Comparison of ENCODE assay signal across 14 cellular contexts in the genomic region with DNA sequence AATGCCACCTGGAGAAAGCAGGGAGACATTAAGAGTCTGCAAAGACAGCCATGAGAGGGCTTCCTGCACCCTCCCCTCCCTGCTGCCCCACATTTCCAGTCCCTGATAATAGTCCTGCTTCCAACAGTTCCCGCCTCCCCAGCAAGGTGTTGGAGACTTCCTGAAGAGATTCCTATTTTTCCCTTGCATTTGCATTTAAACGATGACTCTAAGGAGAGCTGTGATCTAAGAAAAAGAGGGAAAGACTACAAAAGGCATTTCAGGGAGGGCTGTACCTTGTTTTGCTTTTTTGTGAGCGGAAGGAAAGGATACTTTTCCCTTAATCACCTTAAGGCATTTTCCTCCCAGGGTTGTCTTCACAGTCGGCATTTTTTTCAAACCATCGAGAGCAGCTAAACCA.
DNase-seq lines count a peak whose midpoint lies in the region; TF ChIP-seq lines count a peak whose summit lies in the region.
"Had no signal": no experiment of that assay in that cellular context is flagged by ENCODE, and none has a peak within 500 bp of the region (broad histone marks: within the 10 kb centered on the region; RNA-seq: fewer than 3 reads in every experiment).

No MANE protein-coding gene starts in this region.

- H3K9me3 ChIP-seq in HUES48 (ENCODE audit: control insufficient read depth, insufficient read depth, low read length) (no peaks in the 10 kb centered on the region), endodermal cell (ENCODE audit: control insufficient read depth, low read length) (no peaks in the 10 kb centered on the region), right atrium auricular region (no peaks in the 10 kb centered on the region), mesenchymal stem cell (ENCODE audit: control insufficient read depth, low read length) (no peaks in the 10 kb centered on the region)

- H3K36me3 ChIP-seq in HUES48 (ENCODE audit: control insufficient read depth, insufficient read depth, low read length): no peaks in the 10 kb centered on the region
- H3K36me3 ChIP-seq in endodermal cell (ENCODE audit: control insufficient read depth, insufficient read depth, low read length): no peaks in the 10 kb centered on the region
- H3K36me3 ChIP-seq in right atrium auricular region: no peaks in the 10 kb centered on the region
- H3K36me3 ChIP-seq in mesenchymal stem cell (ENCODE audit: control insufficient read depth in 1 of 2, insufficient read depth in 2 of 2, low read depth in 1 of 2, low read length in 2 of 2): no peaks in the 10 kb centered on the region

- H3K27me3 ChIP-seq in HUES48 (ENCODE audit: control insufficient read depth, insufficient read depth, low read length) (peaks cover 5% of the 10 kb centered on the region; the same call in 1 of the 2 replicates), endodermal cell (ENCODE audit: control insufficient read depth, insufficient read depth, low read length, poor library complexity, severe bottlenecking) (no peaks in the 10 kb centered on the region), right atrium auricular region (no peaks in the 10 kb centered on the region), mesenchymal stem cell (ENCODE audit: control insufficient read depth in 1 of 2, insufficient read depth in 1 of 2, low read length in 2 of 2) (no peaks in the 10 kb centered on the region)

- no peak overlapping the region for H3K14ac ChIP-seq in mesenchymal stem cell (ENCODE audit: low read length in 2 of 2)

- no peak overlapping the region for H2BK120ac ChIP-seq in mesenchymal stem cell (ENCODE audit: low read depth, low read length)

- H3K27me3 Mint-ChIP-seq in endodermal cell (ENCODE audit: insufficient read depth): peaks cover 16% of the 10 kb centered on the region

- H2BK15ac ChIP-seq in mesenchymal stem cell (ENCODE audit: low read depth, poor library complexity, severe bottlenecking): no peak overlapping the region

- H3K79me1 ChIP-seq in mesenchymal stem cell (replicated peaks; ENCODE audit: low read length, poor library complexity, severe bottlenecking): no peaks in the 10 kb centered on the region

- peaks cover 37% of the 10 kb centered on the region for H3K4me1 Mint-ChIP-seq in endodermal cell
- H3K4me1 Mint-ChIP-seq: B cell had no signal

- no peak overlapping the region for H4K8ac ChIP-seq in mesenchymal stem cell (ENCODE audit: low read length)

- 20 to 32% methylated on average over 1 to 5 of the region's 5 CpGs for WGBS in endodermal cell (ENCODE audit: insufficient coverage in 1 of 2, insufficient read length in 1 of 2), 2 experiments
- 49% methylated on average over 5 of the region's 5 CpGs for WGBS in mesenchymal stem cell

- H3K4me3 ChIP-seq in HUES48 (ENCODE audit: low read depth, low read length) (no peak overlapping the region), endodermal cell (ENCODE audit: low read length) (no peak overlapping the region), right atrium auricular region (no peak overlapping the region), mesenchymal stem cell (ENCODE audit: insufficient read depth in 1 of 2, low read depth in 1 of 2, low read length in 2 of 2) (no peak overlapping the region)

- H3K4me1 ChIP-seq in HUES48 (ENCODE audit: control insufficient read depth, insufficient read depth, low read length) (peaks cover 13% of the 10 kb centered on the region), endodermal cell (ENCODE audit: control insufficient read depth, insufficient read depth, low read length) (peaks cover 12% of the 10 kb centered on the region), right atrium auricular region (no peaks in the 10 kb centered on the region), mesenchymal stem cell (ENCODE audit: control insufficient read depth, insufficient read depth, low read depth, low read length) (no peaks in the 10 kb centered on the region)

- no peak overlapping the region for H3K4me2 ChIP-seq in mesenchymal stem cell (ENCODE audit: low read length, poor library complexity, severe bottlenecking)

- no peak overlapping the region for H2BK12ac ChIP-seq in mesenchymal stem cell (ENCODE audit: low read length in 2 of 2)

- no peak overlapping the region for H2AK5ac ChIP-seq in mesenchymal stem cell (ENCODE audit: low read length, severe bottlenecking)

- no peak overlapping the region for H3K4ac ChIP-seq in mesenchymal stem cell (ENCODE audit: low read depth in 1 of 2, low read length in 2 of 2)

- no peak overlapping the region for H3K9ac ChIP-seq in HUES48 (ENCODE audit: low read depth, low read length)
- H3K9ac ChIP-seq in endodermal cell (ENCODE audit: extremely low read depth, low read length, poor library complexity, severe bottlenecking): no peak overlapping the region
- H3K9ac ChIP-seq in mesenchymal stem cell (ENCODE audit: low read length): no peak overlapping the region

- H3K18ac ChIP-seq in mesenchymal stem cell (ENCODE audit: low read depth in 1 of 2, low read length in 2 of 2): no peak overlapping the region

- H2BK5ac ChIP-seq in mesenchymal stem cell (ENCODE audit: low read depth, low read length, poor library complexity, severe bottlenecking): no peak overlapping the region

- H3K27ac Mint-ChIP-seq in endodermal cell: no peak overlapping the region
- H3K27ac Mint-ChIP-seq: B cell; CD4-positive, alpha-beta T cell; HFFc6 had no signal

- no peak overlapping the region for H3K23ac ChIP-seq in mesenchymal stem cell (ENCODE audit: low read length in 2 of 2)

- no peaks in the 10 kb centered on the region for H3K9me3 Mint-ChIP-seq in endodermal cell
- H3K9me3 Mint-ChIP-seq: CD4-positive, alpha-beta T cell; HFFc6 had no signal

- H3K36me3 Mint-ChIP-seq in endodermal cell (ENCODE audit: low read depth): no peaks in the 10 kb centered on the region

- no peak overlapping the region for H4K91ac ChIP-seq in mesenchymal stem cell (ENCODE audit: low read length)

- no peak overlapping the region for H2AFZ ChIP-seq in mesenchymal stem cell (ENCODE audit: low read depth, low read length)

- TF ChIP-seq CTCF in endodermal cell (conservative IDR thresholded peaks at IDR 0.05) (no peak), right atrium auricular region (IDR thresholded peaks at IDR 0.05) (no peak)

- peak; percentile 69 for DNase-seq in endodermal cell
- DNase-seq in iPS-NIHi11 (ENCODE audit: low spot score): peak; percentile 17
- DNase-seq in right atrium auricular region (ENCODE audit: low spot score): no peak
- no peak for DNase-seq in occipital lobe (lab: John Stamatoyannopoulos, UW)
- DNase-seq in kidney tubule cell (ENCODE audit: low spot score): no peak
- DNase-seq in mesenchymal stem cell: no peak
- DNase-seq: C1 segment of cervical spinal cord; CD4-positive, alpha-beta T cell; DMS79; GOT3; HCEC 1CT; HFFc6 had no signal

- H3K27ac ChIP-seq in HUES48 (ENCODE audit: low read depth, low read length): peak overlapping the region; percentile 78
- H3K27ac ChIP-seq in endodermal cell (ENCODE audit: low read depth, low read length): no peak overlapping the region
- H3K27ac ChIP-seq in right atrium auricular region: no peak overlapping the region
- no peak overlapping the region for H3K27ac ChIP-seq in mesenchymal stem cell (ENCODE audit: low read length, poor library complexity, severe bottlenecking)

- no peak overlapping the region for H3K4me3 Mint-ChIP-seq in endodermal cell
- H3K4me3 Mint-ChIP-seq: B cell; CD4-positive, alpha-beta T cell; HFFc6 had no signal

Comparison
In these comparisons a context has a peak if more than half of its experiments do, and no peak if none do; other contexts are left out.
1. DNase-seq: peak in endodermal cell (single experiment) and iPS-NIHi11 (single experiment); none in right atrium auricular region (single experiment), occipital lobe (single experiment), kidney tubule cell (single experiment) and mesenchymal stem cell (single experiment).